In genomic region chr19:18428837-18429674, GRCh38 we compare ENCODE assay signal across 9 cellular contexts. TPM values are rescaled to one million over a fixed set of nuclear protein-coding genes. Genes with fewer than 3 reads are reported as not detected.
A peak's percentile ranks its signal among the peaks of the same experiment; 100 is the strongest.
DNase-seq lines count a peak whose midpoint lies in the region; ATAC-seq and TF ChIP-seq lines count a peak whose summit lies in the region.
"Had no signal": no experiment of that assay in that cellular context is flagged by ENCODE, and none has a peak within 500 bp of the region (broad histone marks: within the 10 kb centered on the region; RNA-seq: fewer than 3 reads in every experiment).

No MANE protein-coding gene starts in this region.

- TF ChIP-seq EP300 in gastroesophageal sphincter (IDR thresholded peaks at IDR 0.05) = no peak
- TF ChIP-seq EP300 in upper lobe of left lung (IDR thresholded peaks at IDR 0.05) = no peak

- no peaks in the 10 kb centered on the region for H3K36me3 ChIP-seq in OCI-LY7 (ENCODE audit: insufficient read depth, low read length)
- H3K36me3 ChIP-seq in gastroesophageal sphincter = peaks cover 0 to 13% of the 10 kb centered on the region in 2 donors
- peaks cover 0 to 4% (median 0%) of the 10 kb centered on the region in 4 donors for H3K36me3 ChIP-seq in upper lobe of left lung

- BruUV-seq in OCI-LY7 (replicated peaks; lab: Mats Ljungman, UMichigan) = no TSS peak

- H4K20me1 ChIP-seq in OCI-LY7 (ENCODE audit: insufficient read depth, low read length) = no peaks in the 10 kb centered on the region; the same call in 1 of the 2 replicates

- H3K9me3 ChIP-seq in OCI-LY7 (ENCODE audit: low read length) (no peaks in the 10 kb centered on the region), gastroesophageal sphincter (no peaks in the 10 kb centered on the region), upper lobe of left lung (no peaks in the 10 kb centered on the region)

- DNase-seq in NCI-H1417 (lab: John Stamatoyannopoulos, UW) = peak; percentile 82 to 98 (median 97)
- DNase-seq in NCI-H1417 treated with DMSO at 0.1 percent for 48 hours (lab: John Stamatoyannopoulos, UW) = no peak
- DNase-seq in OCI-LY7 (ENCODE audit: low spot score) = peak; percentile 83
- DNase-seq in activated gamma-delta T cell (lab: John Stamatoyannopoulos, UW) = peak; percentile 98
- peak in 48 of 56 donors; percentile 6 to 89 (median 61) for DNase-seq in nucleus accumbens (lab: John Stamatoyannopoulos, UW)
- peak; percentile 72 to 96 for DNase-seq in upper lobe of left lung

- POLR2A ChIA-PET in OCI-LY7 (lab: Charles Lee) = interaction anchor here (0.6 to 1.0 kb wide), 2 partner anchors 9 to 372 kb away, joined by 3 read pairs; no protein-coding TSS in a partner anchor

- peak overlapping the region; percentile 66 for H3K4me2 ChIP-seq in OCI-LY7 (ENCODE audit: low read length)

- ATAC-seq in HG03432 (IDR thresholded peaks at IDR 0.05; ENCODE audit: unreplicated experiment) (peak; percentile 71), gastroesophageal sphincter (peak; percentile 72), upper lobe of left lung (ENCODE audit: low FRiP score in 2 of 2) (peak; percentile 63 to 70)

- H3K27me3 ChIP-seq in gastroesophageal sphincter (no peaks in the 10 kb centered on the region), upper lobe of left lung (no peaks in the 10 kb centered on the region)

- H3K4me1 ChIP-seq in OCI-LY7 (ENCODE audit: insufficient read depth, low read length, poor library complexity, severe bottlenecking) = peaks cover 52% of the 10 kb centered on the region
- peaks cover 0 to 98% (median 47%) of the 10 kb centered on the region in 3 donors for H3K4me1 ChIP-seq in gastroesophageal sphincter
- H3K4me1 ChIP-seq in upper lobe of left lung = peaks cover 28 to 57% (median 35%) of the 10 kb centered on the region in 4 donors

- intact Hi-C loops in OCI-LY7 (cut with micrococcal nuclease; ENCODE audit: unreplicated experiment) = loop anchor here (10.0 kb wide), 1 partner anchor 406 kb away; the partner anchor contains the start of gene UPF1

- CTCF ChIA-PET in OCI-LY7 (lab: Charles Lee; ENCODE audit: unreplicated experiment) = no interaction called here

- peak overlapping the region; percentile 41 for H3K4me3 ChIP-seq in OCI-LY7 (ENCODE audit: low read depth, low read length, poor library complexity, severe bottlenecking)
- H3K4me3 ChIP-seq in gastroesophageal sphincter = peak overlapping the region; percentile 28 to 60
- peak overlapping the region in 3 of 4 donors; percentile 45 to 51 (median 50) for H3K4me3 ChIP-seq in upper lobe of left lung

- peak overlapping the region; percentile 37 for H3K27ac ChIP-seq in OCI-LY7 (ENCODE audit: low read depth, low read length, poor library complexity, severe bottlenecking)
- peak overlapping the region; percentile 0 to 85 (median 82) for H3K27ac ChIP-seq in gastroesophageal sphincter
- peak overlapping the region; percentile 65 to 82 (median 76) for H3K27ac ChIP-seq in upper lobe of left lung
- H3K27ac ChIP-seq: 22Rv1 had no signal

- TF ChIP-seq POLR2A in gastroesophageal sphincter (IDR thresholded peaks at IDR 0.05) = no peak
- peak in 1 of 4 donors; percentile 23 for TF ChIP-seq POLR2A in upper lobe of left lung (IDR thresholded peaks at IDR 0.05)

- no peaks in the 10 kb centered on the region for H3K9me2 ChIP-seq in OCI-LY7 (ENCODE audit: insufficient read depth, low read length)

- no CpG with 5 or more reads among the region's 76 CpGs for WGBS in gastroesophageal sphincter (ENCODE audit: low coverage in 1 of 2), 2 donors
- 7% methylated on average over 50 of the region's 76 CpGs; no CpG with 5 or more reads in 1 of the 2 donors for WGBS in upper lobe of left lung, 2 donors

- H3K79me2 ChIP-seq in OCI-LY7 (ENCODE audit: insufficient read depth, low read depth, low read length) = no peaks in the 10 kb centered on the region; the same call in 1 of the 2 replicates

- TF ChIP-seq CTCF in OCI-LY7 (conservative IDR thresholded peaks at IDR 0.05; ENCODE audit: low read length) (0 out of 2 replicates have a peak, but pooled peaks have one; percentile 29), gastroesophageal sphincter (IDR thresholded peaks at IDR 0.05) (peak in 1 of 4 experiments; percentile 8), upper lobe of left lung (IDR thresholded peaks at IDR 0.05) (peak in 1 of 6 experiments; percentile 5)

- H2AFZ ChIP-seq in OCI-LY7 (ENCODE audit: low read length) = no peak overlapping the region

RNA-seq across cellular contexts. Expression of gene ISYNA1, which starts 8.9 kb away (rescaled TPM):
- 0.72 and 1.8 TPM in 2 replicates for total RNA-seq in OCI-LY7 (2014; rRNA removed; shearing (Covaris generic))
- total RNA-seq in OCI-LY7 (2022) = 8.9 and 10.9 TPM in 2 replicates
- 10 to 100 TPM; 15.2 to 31.6 (median 19.8) TPM for total RNA-seq in gastroesophageal sphincter
- total RNA-seq in upper lobe of left lung = 10 to 100 TPM; 14.5 to 55.5 (median 20.0) TPM

RNA-seq across cellular contexts. Expression of gene SSBP4, which starts 9.9 kb away (rescaled TPM):
- 54.8 and 92.9 TPM in 2 replicates for total RNA-seq in OCI-LY7 (2014; rRNA removed; shearing (Covaris generic))
- total RNA-seq in OCI-LY7 (2022) (97.5 and 117 TPM in 2 replicates), gastroesophageal sphincter (10 to 100 TPM; 58.4 to 76.2 (median 61.3) TPM), upper lobe of left lung (100 to 1,000 TPM in 1 of 6 donors, 10 to 100 TPM in 5; 52.0 to 157 (median 84.1) TPM)

RNA-seq across cellular contexts. Expression of gene LRRC25, which starts 31.6 kb away (rescaled TPM):
- total RNA-seq in OCI-LY7 (2014; rRNA removed; shearing (Covaris generic)) = 0.49 and 0.98 TPM in 2 replicates
- total RNA-seq in OCI-LY7 (2022) (3.2 and 4.1 TPM in 2 replicates), gastroesophageal sphincter (10 to 100 TPM in 1 of 4 donors, 1 to 10 TPM in 3; 1.9 to 19.0 (median 4.8) TPM), upper lobe of left lung (10 to 100 TPM in 4 of 6 donors, 1 to 10 TPM in 2; 4.0 to 49.4 (median 24.0) TPM)

RNA-seq across cellular contexts. Expression of gene GDF15, which starts 43.1 kb away (rescaled TPM):
- total RNA-seq in OCI-LY7 (2014; rRNA removed; shearing (Covaris generic)) = 0.80 TPM in 1 of 2 replicates, not detected in the other
- total RNA-seq in OCI-LY7 (2022) (not detected in 2 replicates), gastroesophageal sphincter (1 to 10 TPM in 3 of 4 donors, under 1 TPM in 1; 0.62 to 3.7 (median 3.0) TPM), upper lobe of left lung (100 to 1,000 TPM in 2 of 6 donors, 10 to 100 TPM in 4; 42.5 to 126 (median 68.7) TPM)
